8 cellular contexts compared by ENCODE assay signal in genomic region chr15:89893027-89893426, GRCh38. TPM values are rescaled to one million over a fixed set of nuclear protein-coding genes. Genes with fewer than 3 reads are reported as not detected.
DNase-seq lines count a peak whose midpoint lies in the region; ATAC-seq and TF ChIP-seq lines count a peak whose summit lies in the region.

No MANE protein-coding gene starts in this region.

- peak overlapping the region; percentile 73 for H3K27ac ChIP-seq in CD8-positive, alpha-beta T cell (ENCODE audit: low read depth, low read length)

- POLR2A ChIA-PET in CD8-positive, alpha-beta T cell (lab: Charles Lee), result interaction anchor here (1.9 to 2.1 kb wide), 2 partner anchors 206 to 210 kb away, joined by 9 to 10 read pairs; partner anchors contain the start of gene IDH2

- CTCF ChIA-PET in CD8-positive, alpha-beta T cell (lab: Charles Lee), result interaction anchor here (10.7 kb wide), 1 partner anchor 17 kb away, joined by 72 read pairs; no protein-coding TSS in a partner anchor

- peaks cover 11% of the 10 kb centered on the region for H3K36me3 ChIP-seq in CD8-positive, alpha-beta T cell (ENCODE audit: insufficient read depth, low read length)

- DNase-seq in CD8-positive, alpha-beta T cell, result no peak
- peak; percentile 71 for DNase-seq in NB4 (ENCODE audit: low read depth)
- DNase-seq in effector memory CD8-positive, alpha-beta T cell, result no peak
- DNase-seq in neural crest cell (ENCODE audit: low read depth, low spot score), result no peak
- no peak for DNase-seq in NCI-H1930 (lab: John Stamatoyannopoulos, UW)
- no peak for DNase-seq in posterior vena cava (ENCODE audit: low spot score)

- no peaks in the 10 kb centered on the region for H3K27me3 Mint-ChIP-seq in CD8-positive, alpha-beta T cell (ENCODE audit: low read depth)
- H3K27me3 Mint-ChIP-seq in effector memory CD8-positive, alpha-beta T cell, result peaks cover 0 to 8% of the 10 kb centered on the region in 2 donors
- no peaks in the 10 kb centered on the region for H3K27me3 Mint-ChIP-seq in neural crest cell (ENCODE audit: low read depth)

- peaks cover 30% of the 10 kb centered on the region for H3K4me1 Mint-ChIP-seq in CD8-positive, alpha-beta T cell (ENCODE audit: low read depth)
- H3K4me1 Mint-ChIP-seq in effector memory CD8-positive, alpha-beta T cell (ENCODE audit: low read depth in 2 of 2), result peaks cover 16 to 40% of the 10 kb centered on the region in 2 donors
- H3K4me1 Mint-ChIP-seq in neural crest cell, result peaks cover 26% of the 10 kb centered on the region

- peak overlapping the region; percentile 91 for H3K4me3 ChIP-seq in CD8-positive, alpha-beta T cell (ENCODE audit: low read depth, low read length)
- H3K4me3 ChIP-seq in NB4 (ENCODE audit: low read depth, low read length), result peak overlapping the region; percentile 97

- no peak for ATAC-seq in CD8-positive, alpha-beta T cell
- ATAC-seq in effector memory CD8-positive, alpha-beta T cell (replicated peaks), result no peak
- ATAC-seq in HG02885 (IDR thresholded peaks at IDR 0.05; ENCODE audit: poor library complexity, unreplicated experiment) (no peak), GM19397 (IDR thresholded peaks at IDR 0.05; ENCODE audit: unreplicated experiment) (no peak)

- H3K4me1 ChIP-seq in CD8-positive, alpha-beta T cell (ENCODE audit: insufficient read depth, low read length), result peaks cover 18% of the 10 kb centered on the region

- no peak overlapping the region for H3K27ac Mint-ChIP-seq in CD8-positive, alpha-beta T cell
- peak overlapping the region; percentile 97 to 98 for H3K27ac Mint-ChIP-seq in effector memory CD8-positive, alpha-beta T cell
- H3K27ac Mint-ChIP-seq in neural crest cell (ENCODE audit: unreplicated experiment), result no peak overlapping the region

- peaks cover 29% of the 10 kb centered on the region for H3K36me3 Mint-ChIP-seq in CD8-positive, alpha-beta T cell
- H3K36me3 Mint-ChIP-seq in effector memory CD8-positive, alpha-beta T cell (ENCODE audit: insufficient read depth), result peaks cover 24% of the 10 kb centered on the region
- H3K36me3 Mint-ChIP-seq in neural crest cell (ENCODE audit: low read depth), result no peaks in the 10 kb centered on the region

- H3K4me3 Mint-ChIP-seq in CD8-positive, alpha-beta T cell, result peak overlapping the region; percentile 93
- peak overlapping the region; percentile 98 to 99 for H3K4me3 Mint-ChIP-seq in effector memory CD8-positive, alpha-beta T cell
- peak overlapping the region; percentile 95 for H3K4me3 Mint-ChIP-seq in neural crest cell

- no peak for TF ChIP-seq POLR2A in NB4 (IDR thresholded peaks at IDR 0.05; ENCODE audit: extremely low read depth, insufficient read length)

- intact Hi-C loops in CD8-positive, alpha-beta T cell (cut with DNase I, micrococcal nuclease), result loop anchor here (2.0 to 10.0 kb wide), 7 partner anchors 18 to 1102 kb away; partner anchors contain the start of genes HDDC3 (in 2 of the 2), UNC45A (in 2 of the 2), CIB1 (in 1 of the 2) and FANCI (in 1 of the 2)
- intact Hi-C loops in posterior vena cava (cut with DNase I), result no loop called here

- no peaks in the 10 kb centered on the region for H3K9me3 Mint-ChIP-seq in CD8-positive, alpha-beta T cell
- no peaks in the 10 kb centered on the region for H3K9me3 Mint-ChIP-seq in effector memory CD8-positive, alpha-beta T cell
- H3K9me3 Mint-ChIP-seq in neural crest cell, result no peaks in the 10 kb centered on the region

- H3K9me3 ChIP-seq in CD8-positive, alpha-beta T cell (ENCODE audit: low read length), result no peaks in the 10 kb centered on the region

- TF ChIP-seq CTCF in CD8-positive, alpha-beta T cell (IDR thresholded peaks at IDR 0.05), result no peak
- TF ChIP-seq CTCF in NB4 (IDR thresholded peaks at IDR 0.05; ENCODE audit: low read depth, low read length) (no peak), neural crest cell (conservative IDR thresholded peaks at IDR 0.05) (no peak)

- H3K27me3 ChIP-seq in CD8-positive, alpha-beta T cell (ENCODE audit: insufficient read depth, low read length), result no peaks in the 10 kb centered on the region

RNA-seq across cellular contexts. Expression of gene AP3S2, which starts 0.8 kb away (rescaled TPM):
- total RNA-seq in CD8-positive, alpha-beta T cell, result 10 to 100 TPM; 14.2 to 16.0 TPM
- total RNA-seq in neural crest cell (29.8 and 31.6 TPM in 2 replicates), posterior vena cava (10 to 100 TPM; 28.7 to 31.5 TPM)

RNA-seq across cellular contexts. Expression of gene ARPIN, which starts 19.7 kb away (rescaled TPM):
- not detected for total RNA-seq in CD8-positive, alpha-beta T cell
- total RNA-seq in neural crest cell (26.0 and 26.6 TPM in 2 replicates), posterior vena cava (10 to 100 TPM; 17.5 to 24.7 TPM)

Comparison
In these comparisons a context has a peak if more than half of its experiments do, and no peak if none do; other contexts are left out.
1. H3K27ac Mint-ChIP-seq: peak in effector memory CD8-positive, alpha-beta T cell (2 of 2); none in CD8-positive, alpha-beta T cell (single experiment) and neural crest cell (single experiment).
2. RNA of gene ARPIN, which starts 19.7 kb away (total RNA-seq): 26.0 to 26.6 TPM in neural crest cell and 17.5 to 24.7 TPM in posterior vena cava; not detected in CD8-positive, alpha-beta T cell; every median in the first group is over 10 times any median in the second.
3. intact Hi-C loops: an anchor here in CD8-positive, alpha-beta T cell (2.0 to 10.0 kb wide); none called in posterior vena cava.
4. Peak in every context shown above with its lines, with median percentiles within 50 percentile points of each other: H3K4me3 Mint-ChIP-seq.